20 cellular contexts compared by ENCODE assay signal in the genomic region with DNA sequence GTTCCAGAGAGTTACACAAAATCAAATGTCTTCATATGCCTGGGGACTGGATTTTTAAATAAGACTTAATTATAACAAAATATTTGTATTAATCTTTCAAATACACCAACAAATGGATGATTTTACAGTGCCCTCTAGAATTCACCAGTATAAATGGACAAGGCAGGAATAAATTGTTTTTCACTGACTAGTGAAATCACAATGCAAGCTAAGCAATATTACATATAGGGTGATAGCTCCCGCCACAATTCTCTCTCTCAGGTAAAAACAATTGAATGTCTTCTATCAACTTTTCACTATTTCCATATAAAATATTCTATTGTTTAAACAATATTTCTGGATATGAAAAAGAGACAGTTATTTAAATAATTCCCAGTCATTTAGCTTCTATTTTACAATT. TPM values are rescaled to one million over a fixed set of nuclear protein-coding genes. Genes with fewer than 3 reads are reported as not detected.
DNase-seq lines count a peak whose midpoint lies in the region; ATAC-seq, FAIRE-seq and TF ChIP-seq lines count a peak whose summit lies in the region.
"Had no signal": no experiment of that assay in that cellular context is flagged by ENCODE, and none has a peak within 500 bp of the region (broad histone marks: within the 10 kb centered on the region; RNA-seq: fewer than 3 reads in every experiment).

No MANE protein-coding gene starts in this region.

- H4K5ac ChIP-seq in IMR-90 (ENCODE audit: low read depth, low read length), result no peak overlapping the region

- no peak for DNase-seq in A549 (ENCODE audit: low read depth in 1 of 2, low spot score in 1 of 2)
- no peak for DNase-seq in IMR-90
- DNase-seq in K562 (ENCODE audit: extremely low read depth in 1 of 4, low spot score in 3 of 4), result no peak
- no peak for DNase-seq in activated CD4-positive, alpha-beta T cell treated with anti-CD3 and anti-CD28 coated beads, Interleukin-2, amount 50 U/mL, for 1 hour
- DNase-seq in HuH-7.5 (ENCODE audit: low spot score), result no peak
- DNase-seq: 8988T; AML-193; Caco-2; Calu3; CD4-positive, alpha-beta T cell; CD8-positive, alpha-beta T cell; DMS79 treated with DMSO at 0.1 percent for 48 hours; GF-D8 had no signal

- H2BK15ac ChIP-seq in IMR-90 (ENCODE audit: low read depth, low read length), result no peak overlapping the region

- peaks cover 9% of the 10 kb centered on the region for H3K27me3 ChIP-seq in IMR-90 (ENCODE audit: control insufficient read depth, insufficient read depth, low read length)
- H3K27me3 ChIP-seq in K562 (ENCODE audit: control insufficient read depth in 2 of 2, insufficient read depth in 2 of 2, low read length in 2 of 2), result no peaks in the 10 kb centered on the region
- H3K27me3 ChIP-seq: BLaER1 treated with 17β-estradiol and CSF1 and Interleukin-3, amounts not matched to agents 10 nM and 100 nM had no signal

- H3K79me1 ChIP-seq in IMR-90 (ENCODE audit: low read depth in 1 of 2, low read length in 2 of 2), result no peaks in the 10 kb centered on the region

- H3K18ac ChIP-seq in IMR-90 (ENCODE audit: low read depth, low read length), result no peak overlapping the region

- no peak for TF ChIP-seq RAD21 in A549 (conservative IDR thresholded peaks at IDR 0.05 in 1 of 2, IDR thresholded peaks at IDR 0.05 in 1 of 2)
- no peak for TF ChIP-seq RAD21 in IMR-90 (IDR thresholded peaks at IDR 0.05; ENCODE audit: low read length)
- TF ChIP-seq RAD21 in K562 (CRISPR knock-in tag; conservative IDR thresholded peaks at IDR 0.05 in 1 of 2, IDR thresholded peaks at IDR 0.05 in 1 of 2), result no peak

- H3K4me1 ChIP-seq in A549 (0 out of 3 replicates have a peak, but pooled peaks cover 3% of the 10 kb centered on the region), IMR-90 (ENCODE audit: control insufficient read depth, insufficient read depth, low read length) (no peaks in the 10 kb centered on the region), K562 (replicated peaks in 1 of 2; ENCODE audit: control insufficient read depth in 2 of 2, insufficient read depth in 2 of 2, low read length in 2 of 2) (no peaks in the 10 kb centered on the region)
- H3K4me1 ChIP-seq: BLaER1 treated with 17β-estradiol and CSF1 and Interleukin-3, amounts not matched to agents 10 nM and 100 nM; Caco-2 had no signal

- H3K23ac ChIP-seq in IMR-90 (ENCODE audit: low read depth, low read length), result no peak overlapping the region

- H3K9ac ChIP-seq in IMR-90 (ENCODE audit: low read depth, low read length) (no peak overlapping the region), K562 (ENCODE audit: insufficient read depth in 1 of 2, low read depth in 2 of 2, low read length in 2 of 2) (no peak overlapping the region)
- H3K9ac ChIP-seq: BLaER1 treated with 17β-estradiol and CSF1 and Interleukin-3, amounts not matched to agents 10 nM and 100 nM had no signal

- H3K79me2 ChIP-seq in K562 (ENCODE audit: control insufficient read depth, insufficient read depth, low read length), result no peaks in the 10 kb centered on the region

- no peak overlapping the region for H3K56ac ChIP-seq in IMR-90 (ENCODE audit: extremely low read depth, insufficient read depth, low read length)

- no peak overlapping the region for H4K91ac ChIP-seq in IMR-90 (ENCODE audit: insufficient read depth, low read depth, low read length)

- H3K4ac ChIP-seq in IMR-90 (ENCODE audit: low read depth, low read length), result no peak overlapping the region

- TF ChIP-seq POLR2A in A549 (IDR thresholded peaks at IDR 0.05; ENCODE audit: low read length), result no peak
- TF ChIP-seq POLR2A in IMR-90 (IDR thresholded peaks at IDR 0.05; ENCODE audit: low read depth, low read length), result no peak
- no peak for TF ChIP-seq POLR2A in K562 (conservative IDR thresholded peaks at IDR 0.05)

- no peak overlapping the region for H2BK120ac ChIP-seq in IMR-90 (ENCODE audit: low read depth, low read length)

- intact Hi-C loops in IMR-90 (cut with micrococcal nuclease) (loop anchor here (10.0 kb wide), 1 partner anchor 770 kb away; no protein-coding TSS in a partner anchor), K562 (cut with micrococcal nuclease) (loop anchor here (10.0 kb wide), 1 partner anchor 540 kb away; the partner anchor contains the start of genes AP3S1 and ATG12)

- no peaks in the 10 kb centered on the region for H3K9me3 ChIP-seq in A549
- H3K9me3 ChIP-seq in IMR-90 (ENCODE audit: control insufficient read depth, insufficient read depth, low read length), result no peaks in the 10 kb centered on the region
- no peaks in the 10 kb centered on the region for H3K9me3 ChIP-seq in K562 (replicated peaks; ENCODE audit: control insufficient read depth, insufficient read depth, low read depth, low read length)
- H3K9me3 ChIP-seq: BLaER1 treated with 17β-estradiol and CSF1 and Interleukin-3, amounts not matched to agents 10 nM and 100 nM; Caco-2 had no signal

- dilution Hi-C loops in IMR-90 (cut with HindIII; ENCODE audit: low sequenced_read_pairs, unreplicated experiment), result no loop called here

- H2AK9ac ChIP-seq in IMR-90 (replicated peaks; ENCODE audit: low read depth, low read length, poor library complexity), result no peak overlapping the region

- 85% methylated on average over 1 of the region's 1 CpG for WGBS in A549 (ENCODE audit: missing lambda C conversion rate)
- WGBS in IMR-90 (ENCODE audit: extremely low coverage in 2 of 2, insufficient read length in 1 of 2), 2 experiments, result no CpG with 5 or more reads among the region's 1 CpG
- WGBS in K562 (ENCODE audit: insufficient coverage, low coverage, missing lambda C conversion rate), result 27% methylated on average over 1 of the region's 1 CpG

- in situ Hi-C loops in IMR-90 (cut with MboI; ENCODE audit: low sequenced_read_pairs) (loop anchor here (25.0 kb wide), 1 partner anchor 758 kb away; no protein-coding TSS in a partner anchor), K562 (cut with MboI) (no loop called here)

- H2AK5ac ChIP-seq in IMR-90 (ENCODE audit: low read depth, low read length), result no peak overlapping the region

- POLR2A ChIA-PET in A549 (lab: Yijun Ruan, JAX) (no interaction called here), IMR-90 (lab: Charles Lee; ENCODE audit: unreplicated experiment) (no interaction called here), K562 (lab: Yijun Ruan, JAX) (interaction anchor here (1.3 kb wide), 1 partner anchor 8 kb away, joined by 4 read pairs; the partner anchor contains the start of gene CCDC112)

- no peak overlapping the region for H3K4me3 ChIP-seq in A549
- no peak overlapping the region for H3K4me3 ChIP-seq in IMR-90 (ENCODE audit: insufficient read depth, low read depth, low read length)
- H3K4me3 ChIP-seq in K562, result no peak overlapping the region
- H3K4me3 ChIP-seq: BLaER1 treated with 17β-estradiol and CSF1 and Interleukin-3, amounts not matched to agents 10 nM and 100 nM had no signal

- H2BK5ac ChIP-seq in IMR-90 (ENCODE audit: low read depth, low read length, poor library complexity, severe bottlenecking), result no peak overlapping the region

- CTCF ChIA-PET in A549 (lab: Yijun Ruan, JAX), result interaction anchor here (9.5 kb wide), 1 partner anchor 272 kb away, joined by 156 read pairs; no protein-coding TSS in a partner anchor
- CTCF ChIA-PET in IMR-90 (lab: Yijun Ruan, JAX), result interaction anchor here (0.7 kb wide), 1 partner anchor 9 kb away, joined by 3 read pairs; no protein-coding TSS in a partner anchor
- CTCF ChIA-PET in K562 (lab: Yijun Ruan, JAX; ENCODE audit: low intra/inter-chr PET ratio), result no interaction called here

- TF ChIP-seq CTCF in A549 (IDR thresholded peaks at IDR 0.05) (no peak), IMR-90 (conservative IDR thresholded peaks at IDR 0.05; ENCODE audit: low read depth, low read length) (no peak), K562 (IDR thresholded peaks at IDR 0.05 in 2 of 3, conservative IDR thresholded peaks at IDR 0.05 in 1 of 3; ENCODE audit: insufficient read depth in 2 of 3, low read depth in 1 of 3, low read length in 3 of 3) (no peak)

- H2AFZ ChIP-seq in IMR-90 (replicated peaks; ENCODE audit: low read length, poor library complexity), result no peak overlapping the region
- H2AFZ ChIP-seq in K562 (ENCODE audit: low read depth, low read length), result no peak overlapping the region

- H2BK20ac ChIP-seq in IMR-90 (ENCODE audit: low read depth, low read length), result no peak overlapping the region

- no peak overlapping the region for H3K14ac ChIP-seq in IMR-90 (replicated peaks; ENCODE audit: low read depth, low read length)

- BruUV-seq in IMR-90 (replicated peaks; lab: Mats Ljungman, UMichigan) (no TSS peak), K562 (replicated peaks; lab: Mats Ljungman, UMichigan) (no TSS peak)

- no peak overlapping the region for H4K8ac ChIP-seq in IMR-90 (ENCODE audit: low read depth in 2 of 2, low read length in 2 of 2)

- H4K20me1 ChIP-seq in IMR-90 (ENCODE audit: insufficient read depth, low read length) (no peaks in the 10 kb centered on the region), K562 (replicated peaks; ENCODE audit: control insufficient read depth, insufficient read depth, low read length) (no peaks in the 10 kb centered on the region)
- H4K20me1 ChIP-seq: BLaER1 treated with 17β-estradiol and CSF1 and Interleukin-3, amounts not matched to agents 10 nM and 100 nM had no signal

- H3K4me2 ChIP-seq in A549, result no peak overlapping the region
- no peak overlapping the region for H3K4me2 ChIP-seq in IMR-90 (ENCODE audit: low read depth, low read length)
- no peak overlapping the region for H3K4me2 ChIP-seq in K562 (ENCODE audit: insufficient read depth, low read length)
- H3K4me2 ChIP-seq: BLaER1 treated with 17β-estradiol and CSF1 and Interleukin-3, amounts not matched to agents 10 nM and 100 nM had no signal

- FAIRE-seq in A549 (lab: Jason Lieb, UNC) (no peak), K562 (lab: Jason Lieb, UNC) (no peak)
- FAIRE-seq: A204.1, D721Med, G401.6, GM12891, GM19239 had no signal

- ATAC-seq in A549 (no peak), IMR-90 (ENCODE audit: low read depth) (no peak), K562 (no peak)
- ATAC-seq: CD8-positive, alpha-beta T cell had no signal

- H3K27ac ChIP-seq in A549 (no peak overlapping the region), IMR-90 (ENCODE audit: insufficient read depth, low read length) (no peak overlapping the region), K562 (ENCODE audit: extremely low read depth, low read depth, low read length) (no peak overlapping the region)
- H3K27ac ChIP-seq: BLaER1 treated with 17β-estradiol and CSF1 and Interleukin-3, amounts not matched to agents 10 nM and 100 nM; C4-2B had no signal

- no peak for TF ChIP-seq EP300 in A549 (IDR thresholded peaks at IDR 0.05)
- no peak for TF ChIP-seq EP300 in K562 (IDR thresholded peaks at IDR 0.05; ENCODE audit: low read length)

- H3K9me1 ChIP-seq in IMR-90 (ENCODE audit: insufficient read depth, low read length), result no peaks in the 10 kb centered on the region
- no peaks in the 10 kb centered on the region for H3K9me1 ChIP-seq in K562 (ENCODE audit: control insufficient read depth, insufficient read depth, low read length)

- H3K36me3 ChIP-seq in IMR-90 (ENCODE audit: control insufficient read depth, insufficient read depth, low read length), result no peaks in the 10 kb centered on the region
- no peaks in the 10 kb centered on the region for H3K36me3 ChIP-seq in K562 (ENCODE audit: control insufficient read depth, insufficient read depth, low read length)
- H3K36me3 ChIP-seq: BLaER1 treated with 17β-estradiol and CSF1 and Interleukin-3, amounts not matched to agents 10 nM and 100 nM had no signal

RNA-seq across cellular contexts. Expression of gene CCDC112, which starts 8.0 kb away (rescaled TPM):
- polyA plus RNA-seq in A549 (2011; rRNA removed), result 3.5 and 8.6 TPM in 2 replicates
- 1.6 and 1.7 TPM in 2 replicates for polyA plus RNA-seq in A549 (2012; cell fraction: cytosol; rRNA removed)
- 1.2 and 1.5 TPM in 2 replicates for polyA plus RNA-seq in A549 (2012; cell fraction: nucleus; rRNA removed)
- 5.8 to 7.1 TPM (median 6.4 TPM) in 3 replicates for polyA plus RNA-seq in A549 (2017; fragmentation: RNase III; extraction: RNeasy Plus Mini Kit Qiagen cat#74134 plus additional on column Dnase treatment)
- polyA minus RNA-seq in A549 (2011; rRNA and poly(A)+ RNA removed), result 0.44 and 0.45 TPM in 2 replicates
- total RNA-seq in IMR-90 (2012; rRNA removed), result 2.0 and 5.0 TPM in 2 replicates
- polyA plus RNA-seq in IMR-90 (2012; rRNA removed), result 1.9 and 2.3 TPM in 2 replicates
- 0.48 and 0.86 TPM in 2 replicates for polyA plus RNA-seq in IMR-90 (2012; cell fraction: cytosol; rRNA removed)
- polyA plus RNA-seq in IMR-90 (2012; cell fraction: nucleus; rRNA removed; ENCODE audit: low replicate concordance), result 1.3 and 2.2 TPM in 2 replicates
- 0.65 and 3.1 TPM in 2 replicates for total RNA-seq in K562 (2011; cell fraction: chromatin; rRNA removed; ENCODE audit: low replicate concordance)
- total RNA-seq in K562 (2011; cell fraction: nucleolus; rRNA removed), result 0.50 and 0.66 TPM in 2 replicates
- 1.3 and 2.4 TPM in 2 replicates for total RNA-seq in K562 (2011; cell fraction: nucleoplasm; rRNA removed)
- 7.4 and 8.5 TPM in 2 replicates for total RNA-seq in K562 (2014; rRNA removed)
- total RNA-seq in K562 (2014; rRNA removed; fragmentation: Illumina TruSeq; extraction: Trizol), result 13.7 and 16.4 TPM in 2 replicates
- 14.0 and 15.2 TPM in 2 replicates for total RNA-seq in K562 (2015; rRNA removed; fragmentation: Illumina TruSeq; extraction: Trizol)
- 5.6 and 6.2 TPM in 2 replicates for total RNA-seq in K562 (2021)
- polyA plus RNA-seq in K562 (2011; rRNA removed), result 2.7 and 3.4 TPM in 2 replicates
- polyA plus RNA-seq in K562 (2011; cell fraction: cytosol; rRNA removed), result 1.2 TPM in 2 replicates
- polyA plus RNA-seq in K562 (2011; cell fraction: nucleus; rRNA removed), result 0.87 and 1.1 TPM in 2 replicates
- 5.6 and 6.2 TPM in 2 replicates for polyA plus RNA-seq in K562 (2012)
- 14.4 and 15.3 TPM in 2 replicates for polyA plus RNA-seq in K562 (2014; fragmentation: Illumina TruSeq; extraction: Trizol)
- polyA plus RNA-seq in K562 (2014; fragmentation: Nextera tagmentation; extraction: Ambion mirVana), result 1 to 10 TPM; 3.3 to 3.5 TPM
- 7.9 and 9.9 TPM in 2 replicates for polyA plus RNA-seq in K562 (2014; rRNA removed)
- 2.1 and 2.8 TPM in 2 replicates for polyA minus RNA-seq in K562 (2011; rRNA and poly(A)+ RNA removed)
- polyA minus RNA-seq in K562 (2011; cell fraction: cytosol; rRNA and poly(A)+ RNA removed), result 1.5 TPM in 2 replicates
- 1.5 and 2.8 TPM in 2 replicates for polyA minus RNA-seq in K562 (2011; cell fraction: nucleus; rRNA and poly(A)+ RNA removed)

RNA-seq across cellular contexts. Expression of gene PGGT1B, which starts 41.8 kb away (rescaled TPM):
- polyA plus RNA-seq in A549 (2011; rRNA removed) (6.7 and 9.5 TPM in 2 replicates), A549 (2017; fragmentation: RNase III; extraction: RNeasy Plus Mini Kit Qiagen cat#74134 plus additional on column Dnase treatment) (15.5 to 17.0 TPM (median 15.9 TPM) in 3 replicates), IMR-90 (2012; rRNA removed) (0.95 and 2.1 TPM in 2 replicates), K562 (2011; rRNA removed) (4.0 and 6.2 TPM in 2 replicates), K562 (2014; fragmentation: Illumina TruSeq; extraction: Trizol) (10.3 and 10.9 TPM in 2 replicates), K562 (2014; fragmentation: Nextera tagmentation; extraction: Ambion mirVana) (10 to 100 TPM; 19.8 to 32.3 TPM), K562 (2014; rRNA removed) (5.3 and 5.8 TPM in 2 replicates)
- 0.82 and 0.96 TPM in 2 replicates for polyA plus RNA-seq in A549 (2012; cell fraction: cytosol; rRNA removed)
- polyA plus RNA-seq in A549 (2012; cell fraction: nucleus; rRNA removed), result 0.60 and 1.5 TPM in 2 replicates
- polyA minus RNA-seq in A549 (2011; rRNA and poly(A)+ RNA removed), result 17.0 and 17.5 TPM in 2 replicates
- total RNA-seq in IMR-90 (2012; rRNA removed) (17.2 and 19.2 TPM in 2 replicates), K562 (2014; rRNA removed) (7.6 and 8.2 TPM in 2 replicates), K562 (2014; rRNA removed; fragmentation: Illumina TruSeq; extraction: Trizol) (21.2 and 27.4 TPM in 2 replicates), K562 (2015; rRNA removed; fragmentation: Illumina TruSeq; extraction: Trizol) (19.9 and 20.0 TPM in 2 replicates), K562 (2021) (33.7 and 38.8 TPM in 2 replicates)
- polyA plus RNA-seq in IMR-90 (2012; cell fraction: cytosol; rRNA removed), result 0.64 and 2.0 TPM in 2 replicates
- 0.14 and 1.7 TPM in 2 replicates for polyA plus RNA-seq in IMR-90 (2012; cell fraction: nucleus; rRNA removed; ENCODE audit: low replicate concordance)
- total RNA-seq in K562 (2011; cell fraction: chromatin; rRNA removed; ENCODE audit: low replicate concordance), result 11.4 and 21.0 TPM in 2 replicates
- 6.3 and 9.6 TPM in 2 replicates for total RNA-seq in K562 (2011; cell fraction: nucleolus; rRNA removed)
- 10.9 and 15.5 TPM in 2 replicates for total RNA-seq in K562 (2011; cell fraction: nucleoplasm; rRNA removed)
- polyA plus RNA-seq in K562 (2011; cell fraction: cytosol; rRNA removed), result 0.91 and 1.9 TPM in 2 replicates
- polyA plus RNA-seq in K562 (2011; cell fraction: nucleus; rRNA removed), result 4.6 and 4.7 TPM in 2 replicates
- 13.4 and 17.5 TPM in 2 replicates for polyA plus RNA-seq in K562 (2012)
- 16.3 and 18.3 TPM in 2 replicates for polyA minus RNA-seq in K562 (2011; rRNA and poly(A)+ RNA removed)
- 6.1 and 7.2 TPM in 2 replicates for polyA minus RNA-seq in K562 (2011; cell fraction: cytosol; rRNA and poly(A)+ RNA removed)
- polyA minus RNA-seq in K562 (2011; cell fraction: nucleus; rRNA and poly(A)+ RNA removed), result 26.3 and 31.2 TPM in 2 replicates

Comparison
In these comparisons a context has a peak if more than half of its experiments do, and no peak if none do; other contexts are left out.
1. Of the 35 proteins assayed by ChIP-seq in both K562 and A549: peak only in K562: none; only in A549: MAFK; in both: none; in neither: 34.